Comparison of ENCODE assay signal across 9 cellular contexts in the genomic region with DNA sequence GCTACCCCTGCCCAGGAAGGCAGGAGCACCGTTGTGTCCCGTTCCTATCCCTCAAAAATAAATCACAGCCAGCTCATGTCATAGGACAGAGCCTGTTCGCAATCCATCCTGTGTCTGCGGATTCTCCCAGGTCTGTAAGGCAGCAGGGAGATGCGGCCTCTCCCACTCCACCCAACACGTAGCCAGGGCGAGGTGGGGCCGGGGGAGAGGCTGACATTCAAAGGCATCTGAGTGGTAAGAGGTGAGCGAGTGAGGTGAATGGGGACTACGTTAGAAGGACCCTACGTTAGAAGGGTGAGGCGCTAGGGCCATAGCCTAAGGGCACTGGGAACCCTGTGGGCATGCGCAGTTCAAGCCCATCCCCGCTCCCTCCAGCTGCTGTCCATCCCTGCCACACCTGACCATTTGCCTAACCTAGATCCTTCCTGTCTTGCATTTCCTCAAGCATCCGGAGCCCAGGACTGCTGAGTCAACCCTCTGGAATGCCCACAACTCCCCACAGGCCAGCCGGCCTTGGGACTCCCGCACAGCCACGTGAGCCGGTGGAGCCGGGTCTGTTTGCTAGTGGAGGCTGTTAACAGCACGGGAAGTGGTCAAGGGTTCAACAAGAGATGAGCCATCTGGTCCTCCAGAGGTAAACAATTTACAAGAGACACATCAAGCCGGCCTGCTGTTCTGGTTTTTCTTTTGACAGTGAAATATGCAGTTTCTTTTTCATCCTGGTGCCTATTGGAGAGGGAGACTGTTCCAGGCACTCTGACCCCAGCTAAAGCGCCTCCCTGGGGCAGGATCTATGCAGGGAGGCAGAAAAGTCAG. TPM values are rescaled to one million over a fixed set of nuclear protein-coding genes. Genes with fewer than 3 reads are reported as not detected.
DNase-seq lines count a peak whose midpoint lies in the region; ATAC-seq and TF ChIP-seq lines count a peak whose summit lies in the region.
"Had no signal": no experiment of that assay in that cellular context is flagged by ENCODE, and none has a peak within 500 bp of the region (broad histone marks: within the 10 kb centered on the region; RNA-seq: fewer than 3 reads in every experiment).

No MANE protein-coding gene starts in this region.

- H4K5ac ChIP-seq in IMR-90 (ENCODE audit: low read depth, low read length) = peak overlapping the region; percentile 93

- WGBS in IMR-90 (ENCODE audit: extremely low coverage in 2 of 2, insufficient read length in 1 of 2), 2 experiments = 29% methylated on average over 4 of the region's 23 CpGs; no CpG with 5 or more reads in 1 of the 2 experiments

- POLR2A ChIA-PET in IMR-90 (lab: Charles Lee; ENCODE audit: unreplicated experiment) = interaction anchor here (0.6 to 1.3 kb wide), 2 partner anchors 9 kb away, joined by 3 to 6 read pairs; no protein-coding TSS in a partner anchor

- no peak for TF ChIP-seq RAD21 in IMR-90 (IDR thresholded peaks at IDR 0.05; ENCODE audit: low read length)

- peaks cover 9% of the 10 kb centered on the region; the same call in 1 of the 2 replicates for H3K9me1 ChIP-seq in IMR-90 (ENCODE audit: insufficient read depth, low read length)

- H3K9ac ChIP-seq in IMR-90 (ENCODE audit: low read depth, low read length) = peak overlapping the region; percentile 38; the same call in 1 of the 2 replicates

- no peaks in the 10 kb centered on the region for H3K36me3 Mint-ChIP-seq in type B pancreatic cell
- no peaks in the 10 kb centered on the region for H3K36me3 Mint-ChIP-seq in activated T-cell treated with anti-CD3 and anti-CD28 coated beads, Interleukin-2, amount 50 U/mL, for 24 hours (ENCODE audit: low read depth)

- H3K4me1 ChIP-seq in IMR-90 (ENCODE audit: control insufficient read depth, insufficient read depth, low read length) = peaks cover 19% of the 10 kb centered on the region

- TF ChIP-seq CTCF in IMR-90 (conservative IDR thresholded peaks at IDR 0.05; ENCODE audit: low read depth, low read length) = 0 out of 2 replicates have a peak, but pooled peaks have one; percentile 10
- TF ChIP-seq CTCF in type B pancreatic cell (conservative IDR thresholded peaks at IDR 0.05) = no peak

- H3K4me3 Mint-ChIP-seq in type B pancreatic cell = peak overlapping the region; percentile 64
- H3K4me3 Mint-ChIP-seq in activated T-cell treated with anti-CD3 and anti-CD28 coated beads, Interleukin-2, amount 50 U/mL, for 24 hours = no peak overlapping the region

- H3K27ac ChIP-seq in IMR-90 (ENCODE audit: insufficient read depth, low read length) = peak overlapping the region; percentile 98

- ATAC-seq in IMR-90 (ENCODE audit: low read depth) (peak; percentile 93), GM21367 (IDR thresholded peaks at IDR 0.05; ENCODE audit: unreplicated experiment) (no peak)

- H3K4ac ChIP-seq in IMR-90 (ENCODE audit: low read depth, low read length) = peak overlapping the region; percentile 99

- H3K4me3 ChIP-seq in IMR-90 (ENCODE audit: insufficient read depth, low read depth, low read length) = no peak overlapping the region

- no peaks in the 10 kb centered on the region for H4K20me1 ChIP-seq in IMR-90 (ENCODE audit: insufficient read depth, low read length)

- H3K9me3 Mint-ChIP-seq in type B pancreatic cell = no peaks in the 10 kb centered on the region
- no peaks in the 10 kb centered on the region for H3K9me3 Mint-ChIP-seq in activated T-cell treated with anti-CD3 and anti-CD28 coated beads, Interleukin-2, amount 50 U/mL, for 24 hours

- dilution Hi-C loops in IMR-90 (cut with HindIII; ENCODE audit: low sequenced_read_pairs, unreplicated experiment) = no loop called here

- CTCF ChIA-PET in IMR-90 (lab: Yijun Ruan, JAX) = interaction anchor here (1.1 kb wide), 1 partner anchor 68 kb away, joined by 3 read pairs; no protein-coding TSS in a partner anchor

- intact Hi-C loops in IMR-90 (cut with micrococcal nuclease) = loop anchor here (1.0 to 5.0 kb wide), 3 partner anchors 10 to 87 kb away; a partner anchor contains a TSS

- peak overlapping the region; percentile 100 for H2BK120ac ChIP-seq in IMR-90 (ENCODE audit: low read depth, low read length)

- no peaks in the 10 kb centered on the region for H3K27me3 Mint-ChIP-seq in type B pancreatic cell
- peaks cover 4% of the 10 kb centered on the region for H3K27me3 Mint-ChIP-seq in activated T-cell treated with anti-CD3 and anti-CD28 coated beads, Interleukin-2, amount 50 U/mL, for 24 hours

- peak overlapping the region; percentile 99 for H4K91ac ChIP-seq in IMR-90 (ENCODE audit: insufficient read depth, low read depth, low read length)

- peak overlapping the region; percentile 97; the same call in 2 of the 3 replicates for H2BK15ac ChIP-seq in IMR-90 (ENCODE audit: low read depth, low read length)

- no peaks in the 10 kb centered on the region for H3K27me3 ChIP-seq in IMR-90 (ENCODE audit: control insufficient read depth, insufficient read depth, low read length)

- H3K27ac Mint-ChIP-seq in type B pancreatic cell = peak overlapping the region; percentile 96
- no peak overlapping the region for H3K27ac Mint-ChIP-seq in activated T-cell treated with anti-CD3 and anti-CD28 coated beads, Interleukin-2, amount 50 U/mL, for 24 hours

- H4K8ac ChIP-seq in IMR-90 (ENCODE audit: low read depth in 2 of 2, low read length in 2 of 2) = peak overlapping the region; percentile 90 to 93

- H2AK5ac ChIP-seq in IMR-90 (ENCODE audit: low read depth, low read length) = peak overlapping the region; percentile 100

- DNase-seq in IMR-90 = peak; percentile 100
- DNase-seq in T47D (ENCODE audit: low read depth in 1 of 2, low spot score in 1 of 2) = peak; percentile 78 to 96
- peak; percentile 100 for DNase-seq in kidney tubule cell (ENCODE audit: low spot score)
- DNase-seq in type B pancreatic cell (ENCODE audit: extremely low spot score, unreplicated experiment) = no peak
- DNase-seq in NCI-H774 (lab: John Stamatoyannopoulos, UW) = no peak
- DNase-seq in cortex of kidney (lab: John Stamatoyannopoulos, UW) = no peak
- no peak for DNase-seq in activated T-cell treated with anti-CD3 and anti-CD28 coated beads, Interleukin-2, amount 50 U/mL, for 24 hours

- H3K56ac ChIP-seq in IMR-90 (ENCODE audit: extremely low read depth, insufficient read depth, low read length) = peak overlapping the region; percentile 80

- BruUV-seq in IMR-90 (replicated peaks; lab: Mats Ljungman, UMichigan) = no TSS peak

- peak overlapping the region; percentile 90 for H3K23ac ChIP-seq in IMR-90 (ENCODE audit: low read depth, low read length)

- peak overlapping the region; percentile 87 for H2AFZ ChIP-seq in IMR-90 (replicated peaks; ENCODE audit: low read length, poor library complexity)

- H3K18ac ChIP-seq in IMR-90 (ENCODE audit: low read depth, low read length) = peak overlapping the region; percentile 88

- no peak overlapping the region for H3K4me2 ChIP-seq in IMR-90 (ENCODE audit: low read depth, low read length)

- H2BK20ac ChIP-seq in IMR-90 (ENCODE audit: low read depth, low read length) = peak overlapping the region; percentile 99

- H2BK5ac ChIP-seq in IMR-90 (ENCODE audit: low read depth, low read length, poor library complexity, severe bottlenecking) = peak overlapping the region; percentile 93

- H3K9me3 ChIP-seq in IMR-90 (ENCODE audit: control insufficient read depth, insufficient read depth, low read length) = no peaks in the 10 kb centered on the region

- peaks cover 0 to 8% of the 10 kb centered on the region in 2 experiments; a peak in 1 of 4 replicates for H3K79me1 ChIP-seq in IMR-90 (ENCODE audit: low read depth in 1 of 2, low read length in 2 of 2)

- in situ Hi-C loops in IMR-90 (cut with MboI; ENCODE audit: low sequenced_read_pairs) = no loop called here
- in situ Hi-C loops in T47D (cut with HindIII; ENCODE audit: low pct_unique_long_range_greater_than_20kb, low sequenced_read_pairs) = no loop called here

- TF ChIP-seq POLR2A in IMR-90 (IDR thresholded peaks at IDR 0.05; ENCODE audit: low read depth, low read length) = no peak

- H3K4me1 Mint-ChIP-seq in type B pancreatic cell (ENCODE audit: unreplicated experiment) = peaks cover 22% of the 10 kb centered on the region
- no peaks in the 10 kb centered on the region for H3K4me1 Mint-ChIP-seq in activated T-cell treated with anti-CD3 and anti-CD28 coated beads, Interleukin-2, amount 50 U/mL, for 24 hours (ENCODE audit: low read depth)

- H3K14ac ChIP-seq in IMR-90 (replicated peaks; ENCODE audit: low read depth, low read length) = peak overlapping the region; percentile 97

- H2AK9ac ChIP-seq in IMR-90 (replicated peaks; ENCODE audit: low read depth, low read length, poor library complexity) = peak overlapping the region; percentile 98

- H3K36me3 ChIP-seq in IMR-90 (ENCODE audit: control insufficient read depth, insufficient read depth, low read length) = no peaks in the 10 kb centered on the region

TF ChIP-seq in IMR-90, 13 proteins besides CTCF, POLR2A, EP300 and RAD21:
- TF ChIP-seq MXI1 (IDR thresholded peaks at IDR 0.05; ENCODE audit: borderline replicate concordance, low read depth, low read length) = peak; percentile 74
- TF ChIP-seq CEBPB (IDR thresholded peaks at IDR 0.05; ENCODE audit: low read depth, low read length) = peak; percentile 70; the same call in 1 of the 2 replicates
- no peak for TF ChIP-seq MAFK (IDR thresholded peaks at IDR 0.05; ENCODE audit: low read depth, low read length)
- TF ChIP-seq FOS (IDR thresholded peaks at IDR 0.05; ENCODE audit: low read depth, low read length) = peak; percentile 83
- no peak for TF ChIP-seq RFX5 (IDR thresholded peaks at IDR 0.05; ENCODE audit: low read depth, low read length)
- TF ChIP-seq SMC3 (IDR thresholded peaks at IDR 0.05; ENCODE audit: low read depth, low read length) = no peak
- TF ChIP-seq RCOR1 (IDR thresholded peaks at IDR 0.05; ENCODE audit: insufficient replicate concordance, low read length) = peak; percentile 76
- TF ChIP-seq, protein P1, sequence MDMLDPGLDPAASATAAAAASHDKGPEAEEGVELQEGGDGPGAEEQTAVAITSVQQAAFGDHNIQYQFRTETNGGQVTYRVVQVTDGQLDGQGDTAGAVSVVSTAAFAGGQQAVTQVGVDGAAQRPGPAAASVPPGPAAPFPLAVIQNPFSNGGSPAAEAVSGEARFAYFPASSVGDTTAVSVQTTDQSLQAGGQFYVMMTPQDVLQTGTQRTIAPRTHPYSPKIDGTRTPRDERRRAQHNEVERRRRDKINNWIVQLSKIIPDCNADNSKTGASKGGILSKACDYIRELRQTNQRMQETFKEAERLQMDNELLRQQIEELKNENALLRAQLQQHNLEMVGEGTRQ (IDR thresholded peaks at IDR 0.05; ENCODE audit: low read depth, low read length) = peak; percentile 90
- TF ChIP-seq BHLHE40 (IDR thresholded peaks at IDR 0.05; ENCODE audit: low read depth, low read length) = peak; percentile 100
- TF ChIP-seq MAZ (IDR thresholded peaks at IDR 0.05; ENCODE audit: borderline replicate concordance, low read depth, low read length) = peak; percentile 26
- TF ChIP-seq NFE2L2 (IDR thresholded peaks at IDR 0.05; ENCODE audit: low read depth, low read length) = 0 out of 2 replicates have a peak, but pooled peaks have one; percentile 13

RNA-seq across cellular contexts. Expression of a gene that starts 45.9 kb away (rescaled TPM):
- total RNA-seq in IMR-90 (2012; rRNA removed) (0.28 and 0.54 TPM in 2 replicates), type B pancreatic cell (ENCODE audit: low replicate concordance) (1.9 and 5.1 TPM in 2 replicates)
- 1.7 TPM in 2 replicates for polyA plus RNA-seq in IMR-90 (2012; rRNA removed)
- polyA plus RNA-seq in IMR-90 (2012; cell fraction: cytosol; rRNA removed) = 0.28 and 0.71 TPM in 2 replicates
- polyA plus RNA-seq in IMR-90 (2012; cell fraction: nucleus; rRNA removed; ENCODE audit: low replicate concordance) = 11.7 and 15.4 TPM in 2 replicates
- total RNA-seq: T-helper 2 cell treated with Interferon-gamma antibody and Interleukin-4, amounts not matched to agents 100 ng/mL and 5 ng/mL, for 36 hours had no signal

Comparison
In these comparisons a context has a peak if more than half of its experiments do, and no peak if none do; other contexts are left out.
1. DNase-seq: peak in IMR-90 (single experiment), T47D (2 of 2) and kidney tubule cell (single experiment); none in type B pancreatic cell (single experiment), NCI-H774 (single experiment), cortex of kidney (single experiment) and activated T-cell treated with anti-CD3 and anti-CD28 coated beads, Interleukin-2, amount 50 U/mL, for 24 hours (single experiment).